Comparison of ENCODE assay signal across 35 cellular contexts in genomic region chr3:187880438-187880837, GRCh38.
A peak's percentile ranks its signal among the peaks of the same experiment; 100 is the strongest.
DNase-seq lines count a peak whose midpoint lies in the region; ATAC-seq, FAIRE-seq and TF ChIP-seq lines count a peak whose summit lies in the region.
"Had no signal": no experiment of that assay in that cellular context is flagged by ENCODE, and none has a peak within 500 bp of the region (broad histone marks: within the 10 kb centered on the region; RNA-seq: fewer than 3 reads in every experiment).

No MANE protein-coding gene starts in this region.

- H3K27me3 ChIP-seq in bronchial epithelial cell (ENCODE audit: control insufficient read depth, insufficient read depth, low read length) = no peaks in the 10 kb centered on the region
- H3K27me3 ChIP-seq: BE2C, cardiac muscle cell, gastroesophageal sphincter, hepatocyte, transverse colon had no signal

- no peak overlapping the region for H3K4me3 ChIP-seq in bronchial epithelial cell (ENCODE audit: low read depth, low read length)
- H3K4me3 ChIP-seq: cardiac muscle cell, coronary artery, gastroesophageal sphincter, hepatocyte, mucosa of descending colon, psoas muscle, transverse colon had no signal

- TF ChIP-seq CTCF in bronchial epithelial cell (IDR thresholded peaks at IDR 0.05; ENCODE audit: insufficient read depth, low read length, severe bottlenecking) = no peak
- TF ChIP-seq CTCF in GM20000 (IDR thresholded peaks at IDR 0.05; ENCODE audit: extremely low read depth, missing control alignments) = no peak

- no peak for ATAC-seq in HG02588 (IDR thresholded peaks at IDR 0.05; ENCODE audit: unreplicated experiment)
- ATAC-seq: activated CD4-positive, alpha-beta T cell treated with anti-CD3 and anti-CD28 coated beads for 36 hours; activated T-helper 17 cell treated with anti-CD3 and anti-CD28 coated beads, Interleukin-2, amount 50 U/mL, for 72 hours; gastroesophageal sphincter; left colon; mucosa of descending colon; natural killer cell; PC-3; psoas muscle had no signal

- H3K36me3 ChIP-seq in bronchial epithelial cell (ENCODE audit: control insufficient read depth, insufficient read depth, low read length) = no peaks in the 10 kb centered on the region
- H3K36me3 ChIP-seq: BE2C, cardiac muscle cell, gastroesophageal sphincter, transverse colon had no signal

- DNase-seq in EH (ENCODE audit: low read depth) (peak; percentile 32), HT1080 (ENCODE audit: low read depth) (peak; percentile 35), bronchial epithelial cell (ENCODE audit: low read depth) (peak; percentile 70), iris pigment epithelial cell (ENCODE audit: low read depth) (peak; percentile 56), GM20000 (ENCODE audit: low spot score) (no peak), superior temporal gyrus (ENCODE audit: extremely low spot score) (no peak), iPS-NIHi11 (ENCODE audit: low spot score) (no peak)
- DNase-seq: ACHN; activated CD4-positive, alpha-beta T cell treated with anti-CD3 and anti-CD28 coated beads for 36 hours; activated naive CD4-positive, alpha-beta T cell treated with anti-CD3 and anti-CD28 coated beads, Interleukin-2, amount 10 ng/mL, durations not matched to agents 7 days and 5 days; anterior cingulate cortex; BE2C; CD8-positive, alpha-beta memory T cell; DMS 273 treated with DMSO at 0.1 percent for 48 hours; effector CD8-positive, alpha-beta T cell; left colon; mucosa of descending colon; natural killer cell; NCI-H1105; NCI-H2029; NCI-H526; NK-92 treated with Interleukin-12 subunit alpha and Interleukin-12 subunit beta, amount 100 ng/mL, for 24 hours; occipital lobe; PC-3; psoas muscle; Right ventricle myocardium superior; stimulated activated CD4-positive, alpha-beta T cell treated with anti-CD3 and anti-CD28 coated beads, Interleukin-15, amount 100 ng/mL, for 24 hours; stimulated activated CD4-positive, alpha-beta T cell treated with anti-CD3 and anti-CD28 coated beads, Interleukin-4, amount 100 ng/mL, for 4 hours; transverse colon had no signal

- no peak for FAIRE-seq in bronchial epithelial cell (lab: Jason Lieb, UNC)

Comparison
In these comparisons a context has a peak if more than half of its experiments do, and no peak if none do; other contexts are left out.
1. DNase-seq: peak in EH (single experiment), HT1080 (single experiment), bronchial epithelial cell (single experiment) and iris pigment epithelial cell (single experiment); none in GM20000 (single experiment), superior temporal gyrus (single experiment) and iPS-NIHi11 (single experiment).